In the genomic region with DNA sequence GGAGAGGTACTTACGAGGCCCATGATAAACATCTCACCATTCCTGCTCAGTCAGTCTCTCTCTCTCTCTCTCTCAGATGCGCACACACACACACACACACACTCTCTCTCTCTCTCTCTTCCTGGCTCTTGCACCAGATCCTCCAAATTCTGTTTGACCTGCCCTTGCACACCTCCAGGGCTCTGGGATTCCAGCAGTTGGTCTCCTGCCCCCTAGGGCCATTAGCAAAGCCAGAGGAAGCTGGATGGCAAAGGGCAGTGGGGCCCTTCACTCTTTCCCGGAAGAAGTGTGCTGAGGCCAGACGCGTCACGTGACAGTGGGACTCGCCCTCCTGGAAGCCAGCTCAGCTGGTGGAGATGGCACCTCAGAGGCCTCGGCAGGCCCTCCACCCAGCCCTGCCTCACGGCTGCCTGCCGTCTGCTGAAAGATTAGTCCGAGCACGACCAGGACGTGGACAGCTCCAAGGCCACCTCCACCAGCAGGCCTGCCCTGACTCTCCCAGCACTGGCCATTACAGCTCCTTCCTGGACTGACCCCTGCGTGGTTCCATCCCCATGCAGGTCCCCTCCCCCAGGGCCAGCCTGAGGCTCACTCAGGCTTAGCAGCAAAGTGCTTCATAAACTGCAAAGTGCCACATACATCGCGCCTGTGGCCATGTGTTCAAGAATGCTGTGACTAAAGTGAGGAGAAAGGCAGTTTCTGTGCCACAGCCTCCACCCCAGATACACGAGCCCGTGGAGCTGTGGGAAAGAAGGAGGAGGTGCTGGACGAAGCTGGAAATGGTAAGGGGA, we compare ENCODE assay signal across 1 cellular context.
TF ChIP-seq lines count a peak whose summit lies in the region.

No MANE protein-coding gene starts in this region.

TF ChIP-seq in HepG2, 621 proteins besides CTCF, POLR2A, EP300 and RAD21 (continued from another document and continues in another):
- peak; percentile 77; the same call in 1 of the 2 replicates for TF ChIP-seq ARID4A (CRISPR knock-in tag; IDR thresholded peaks at IDR 0.05; ENCODE audit: borderline replicate concordance)
- no peak for TF ChIP-seq STAT5B (CRISPR knock-in tag; IDR thresholded peaks at IDR 0.05)
- no peak for TF ChIP-seq EED (CRISPR knock-in tag; IDR thresholded peaks at IDR 0.05)
- peak; percentile 59; the same call in 1 of the 2 replicates for TF ChIP-seq HMG20A (CRISPR knock-in tag; IDR thresholded peaks at IDR 0.05; ENCODE audit: borderline replicate concordance)
- no peak for TF ChIP-seq CENPT (CRISPR knock-in tag; IDR thresholded peaks at IDR 0.05; ENCODE audit: low read depth)
- peak; percentile 29; the same call in 1 of the 2 replicates for TF ChIP-seq PPARG (CRISPR knock-in tag; conservative IDR thresholded peaks at IDR 0.05)
- no peak for TF ChIP-seq ZNF589 (CRISPR knock-in tag; conservative IDR thresholded peaks at IDR 0.05)
- peak; percentile 56 for TF ChIP-seq TBL1XR1 (IDR thresholded peaks at IDR 0.05; ENCODE audit: borderline replicate concordance, low read length, partially characterized antibody)
- TF ChIP-seq NFATC3 (CRISPR knock-in tag; IDR thresholded peaks at IDR 0.05): no peak
- 0 out of 2 replicates have a peak, but pooled peaks have one; percentile 32 for TF ChIP-seq ZNF12 (CRISPR knock-in tag; IDR thresholded peaks at IDR 0.05)
- TF ChIP-seq NFYB (CRISPR knock-in tag; IDR thresholded peaks at IDR 0.05): no peak
- TF ChIP-seq ZSCAN29 (CRISPR knock-in tag; conservative IDR thresholded peaks at IDR 0.05): no peak
- TF ChIP-seq SSRP1 (CRISPR knock-in tag; IDR thresholded peaks at IDR 0.05): no peak; the same call in 1 of the 2 replicates
- TF ChIP-seq HDAC1 (CRISPR knock-in tag; IDR thresholded peaks at IDR 0.05): peak; percentile 74
- peak; percentile 25; the same call in 1 of the 2 replicates for TF ChIP-seq NFAT5 (CRISPR knock-in tag; IDR thresholded peaks at IDR 0.05)
- no peak for TF ChIP-seq ZNF460 (CRISPR knock-in tag; IDR thresholded peaks at IDR 0.05; ENCODE audit: borderline replicate concordance)
- TF ChIP-seq MXD4 (CRISPR knock-in tag; IDR thresholded peaks at IDR 0.05): no peak; the same call in 1 of the 2 replicates
- TF ChIP-seq ATF5 (CRISPR knock-in tag; IDR thresholded peaks at IDR 0.05; ENCODE audit: low read depth): no peak
- TF ChIP-seq, protein P1, sequence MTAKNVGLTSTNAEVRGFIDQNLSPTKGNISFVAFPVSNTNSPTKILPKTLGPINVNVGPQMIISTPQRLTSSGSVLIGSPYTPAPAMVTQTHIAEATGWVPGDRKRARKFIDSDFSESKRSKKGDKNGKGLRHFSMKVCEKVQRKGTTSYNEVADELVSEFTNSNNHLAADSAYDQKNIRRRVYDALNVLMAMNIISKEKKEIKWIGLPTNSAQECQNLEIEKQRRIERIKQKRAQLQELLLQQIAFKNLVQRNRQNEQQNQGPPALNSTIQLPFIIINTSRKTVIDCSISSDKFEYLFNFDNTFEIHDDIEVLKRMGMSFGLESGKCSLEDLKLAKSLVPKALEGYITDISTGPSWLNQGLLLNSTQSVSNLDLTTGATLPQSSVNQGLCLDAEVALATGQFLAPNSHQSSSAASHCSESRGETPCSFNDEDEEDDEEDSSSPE (CRISPR knock-in tag; IDR thresholded peaks at IDR 0.05): peak; percentile 51; the same call in 1 of the 2 replicates
- 0 out of 2 replicates have a peak, but pooled peaks have one; percentile 34 for TF ChIP-seq ZNF503 (CRISPR knock-in tag; IDR thresholded peaks at IDR 0.05)
- TF ChIP-seq MLLT10 (CRISPR knock-in tag; IDR thresholded peaks at IDR 0.05): no peak
- peak; percentile 50; the same call in 1 of the 2 replicates for TF ChIP-seq KMT2B (CRISPR knock-in tag; IDR thresholded peaks at IDR 0.05)
- TF ChIP-seq DNMT3B (CRISPR knock-in tag; conservative IDR thresholded peaks at IDR 0.05): peak; percentile 89
- TF ChIP-seq ZNF891 (CRISPR knock-in tag; IDR thresholded peaks at IDR 0.05): peak; percentile 76
- TF ChIP-seq MTERF4 (CRISPR knock-in tag; IDR thresholded peaks at IDR 0.05): peak; percentile 74; the same call in 1 of the 2 replicates
- TF ChIP-seq SNRNP70 (IDR thresholded peaks at IDR 0.05; ENCODE audit: low read depth, low read length): no peak
- TF ChIP-seq ZNF292 (CRISPR knock-in tag; IDR thresholded peaks at IDR 0.05; ENCODE audit: borderline replicate concordance, low read depth): peak; percentile 76
- peak; percentile 83 for TF ChIP-seq ZNF331 (CRISPR knock-in tag; IDR thresholded peaks at IDR 0.05)
- TF ChIP-seq TSC22D2 (CRISPR knock-in tag; IDR thresholded peaks at IDR 0.05; ENCODE audit: borderline replicate concordance): peak; percentile 61
- 0 out of 2 replicates have a peak, but pooled peaks have one; percentile 19 for TF ChIP-seq ATF2 (CRISPR knock-in tag; IDR thresholded peaks at IDR 0.05)
- peak; percentile 21 for TF ChIP-seq XRCC5 (optimal IDR thresholded peaks at IDR 0.05; ENCODE audit: low read length)
- TF ChIP-seq, protein P2, sequence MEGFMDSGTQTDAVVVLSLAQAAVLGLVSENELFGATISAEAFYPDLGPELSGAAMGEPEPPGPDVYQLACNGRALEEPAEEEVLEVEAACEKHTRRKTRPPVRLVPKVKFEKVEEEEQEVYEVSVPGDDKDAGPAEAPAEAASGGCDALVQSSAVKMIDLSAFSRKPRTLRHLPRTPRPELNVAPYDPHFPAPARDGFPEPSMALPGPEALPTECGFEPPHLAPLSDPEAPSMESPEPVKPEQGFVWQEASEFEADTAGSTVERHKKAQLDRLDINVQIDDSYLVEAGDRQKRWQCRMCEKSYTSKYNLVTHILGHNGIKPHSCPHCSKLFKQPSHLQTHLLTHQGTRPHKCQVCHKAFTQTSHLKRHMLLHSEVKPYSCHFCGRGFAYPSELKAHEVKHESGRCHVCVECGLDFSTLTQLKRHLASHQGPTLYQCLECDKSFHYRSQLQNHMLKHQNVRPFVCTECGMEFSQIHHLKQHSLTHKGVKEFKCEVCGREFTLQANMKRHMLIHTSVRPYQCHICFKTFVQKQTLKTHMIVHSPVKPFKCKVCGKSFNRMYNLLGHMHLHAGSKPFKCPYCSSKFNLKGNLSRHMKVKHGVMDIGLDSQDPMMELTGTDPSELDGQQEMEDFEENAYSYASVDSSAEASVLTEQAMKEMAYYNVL (CRISPR knock-in tag; IDR thresholded peaks at IDR 0.05; ENCODE audit: borderline replicate concordance): no peak
